8 cellular contexts compared by ENCODE assay signal in genomic region chr14:58245562-58245961, GRCh38. TPM values are rescaled to one million over a fixed set of nuclear protein-coding genes. Genes with fewer than 3 reads are reported as not detected.
DNase-seq lines count a peak whose midpoint lies in the region; ATAC-seq and TF ChIP-seq lines count a peak whose summit lies in the region.

No MANE protein-coding gene starts in this region.

- ATAC-seq in central memory CD8-positive, alpha-beta T cell (replicated peaks; ENCODE audit: extremely low read depth, poor library complexity, severe bottlenecking) = no peak
- ATAC-seq in naive thymus-derived CD8-positive, alpha-beta T cell = no peak
- ATAC-seq in GM18907 (IDR thresholded peaks at IDR 0.05; ENCODE audit: unreplicated experiment) = no peak
- ATAC-seq in HG02623 (IDR thresholded peaks at IDR 0.05; ENCODE audit: unreplicated experiment) = no peak
- ATAC-seq in GM21825 (IDR thresholded peaks at IDR 0.05; ENCODE audit: unreplicated experiment) = no peak

- peak overlapping the region; percentile 100 for H3K27ac ChIP-seq in KMS-11

- H3K4me1 Mint-ChIP-seq in central memory CD8-positive, alpha-beta T cell = peaks cover 35% of the 10 kb centered on the region
- peaks cover 22 to 56% (median 54%) of the 10 kb centered on the region in 4 donors for H3K4me1 Mint-ChIP-seq in naive thymus-derived CD8-positive, alpha-beta T cell

- no peaks in the 10 kb centered on the region for H3K27me3 Mint-ChIP-seq in central memory CD8-positive, alpha-beta T cell
- no peaks in the 10 kb centered on the region for H3K27me3 Mint-ChIP-seq in naive thymus-derived CD8-positive, alpha-beta T cell

- peak overlapping the region; percentile 99 for H3K27ac Mint-ChIP-seq in central memory CD8-positive, alpha-beta T cell (ENCODE audit: low read depth)
- peak overlapping the region; percentile 97 to 99 (median 98) for H3K27ac Mint-ChIP-seq in naive thymus-derived CD8-positive, alpha-beta T cell

- peaks cover 26% of the 10 kb centered on the region for H3K36me3 Mint-ChIP-seq in central memory CD8-positive, alpha-beta T cell (ENCODE audit: insufficient read depth)
- peaks cover 0 to 28% (median 0%) of the 10 kb centered on the region in 3 donors for H3K36me3 Mint-ChIP-seq in naive thymus-derived CD8-positive, alpha-beta T cell

- POLR2A ChIA-PET in BJ (lab: Charles Lee) = no interaction called here
- POLR2A ChIA-PET in naive thymus-derived CD8-positive, alpha-beta T cell (lab: Charles Lee) = interaction anchor here (0.6 to 2.1 kb wide), 6 partner anchors 13 to 53 kb away, joined by 3 to 51 read pairs (median 6); partner anchors contain the start of genes ACTR10 and ARID4A

- no peaks in the 10 kb centered on the region for H3K9me3 Mint-ChIP-seq in central memory CD8-positive, alpha-beta T cell
- H3K9me3 Mint-ChIP-seq in naive thymus-derived CD8-positive, alpha-beta T cell = peaks cover 0 to 2% (median 0%) of the 10 kb centered on the region in 9 donors

- peaks cover 8% of the 10 kb centered on the region; the same call in 1 of the 2 replicates for H4K20me1 ChIP-seq in KMS-11 (ENCODE audit: insufficient read depth)

- peak overlapping the region; percentile 98 for H3K4me3 Mint-ChIP-seq in central memory CD8-positive, alpha-beta T cell
- H3K4me3 Mint-ChIP-seq in naive thymus-derived CD8-positive, alpha-beta T cell = peak overlapping the region; percentile 93 to 100 (median 98)

- no peak for DNase-seq in BJ (ENCODE audit: low read depth)
- no peak for DNase-seq in central memory CD8-positive, alpha-beta T cell (ENCODE audit: low spot score in 2 of 2)
- no peak for DNase-seq in naive thymus-derived CD8-positive, alpha-beta T cell
- DNase-seq in NCI-H2227 (lab: John Stamatoyannopoulos, UW; ENCODE audit: unreplicated experiment) = no peak

- H3K79me2 ChIP-seq in KMS-11 (ENCODE audit: insufficient read depth, low read depth) = peaks cover 57% of the 10 kb centered on the region

- peak overlapping the region; percentile 99 for H3K9ac ChIP-seq in KMS-11

- H3K27me3 ChIP-seq in BJ (ENCODE audit: control insufficient read depth, insufficient read depth, low read length) = no peaks in the 10 kb centered on the region
- no peaks in the 10 kb centered on the region for H3K27me3 ChIP-seq in KMS-11 (ENCODE audit: insufficient read depth, low read depth)

- TF ChIP-seq CTCF in BJ (IDR thresholded peaks at IDR 0.05; ENCODE audit: insufficient read depth, low read depth, low read length) (no peak), KMS-11 (conservative IDR thresholded peaks at IDR 0.05; ENCODE audit: low read depth, low read length) (no peak)

- CTCF ChIA-PET in BJ (lab: Yijun Ruan, JAX) = interaction anchor here (1.0 kb wide), 1 partner anchor 136 kb away, joined by 3 read pairs; no protein-coding TSS in a partner anchor

- H3K36me3 ChIP-seq in BJ (ENCODE audit: control insufficient read depth, insufficient read depth, low read length) (no peaks in the 10 kb centered on the region), KMS-11 (ENCODE audit: insufficient read depth) (no peaks in the 10 kb centered on the region; the same call in 1 of the 2 replicates)

- peak overlapping the region; percentile 65 for H3K4me2 ChIP-seq in KMS-11

- peaks cover 26% of the 10 kb centered on the region for H3K4me1 ChIP-seq in KMS-11 (ENCODE audit: low read depth, poor library complexity, severe bottlenecking)

- no peak overlapping the region; the same call in 1 of the 2 replicates for H2AFZ ChIP-seq in KMS-11 (ENCODE audit: low read depth)

- peak overlapping the region; percentile 90 for H3K4me3 ChIP-seq in BJ (ENCODE audit: low read depth, low read length)
- H3K4me3 ChIP-seq in KMS-11 (IDR thresholded peaks at IDR 0.05; ENCODE audit: insufficient read depth, low read depth, low read length) = no peak overlapping the region

RNA-seq across cellular contexts. Expression of gene PSMA3, which starts 0.9 kb away (rescaled TPM):
- polyA plus RNA-seq in BJ (2011; rRNA removed) = 129 and 210 TPM in 2 replicates
- 34.9 and 51.1 TPM in 2 replicates for polyA minus RNA-seq in BJ (2011; rRNA and poly(A)+ RNA removed)
- 100 to 1,000 TPM; 136 to 140 TPM for total RNA-seq in naive thymus-derived CD8-positive, alpha-beta T cell
- polyA plus RNA-seq in naive thymus-derived CD8-positive, alpha-beta T cell = 100 to 1,000 TPM; 135 to 144 (median 142) TPM

RNA-seq across cellular contexts. Expression of gene ACTR10, which starts 45.6 kb away (rescaled TPM):
- polyA plus RNA-seq in BJ (2011; rRNA removed) = 48.6 and 95.9 TPM in 2 replicates
- polyA minus RNA-seq in BJ (2011; rRNA and poly(A)+ RNA removed) = 13.0 and 14.4 TPM in 2 replicates
- total RNA-seq in naive thymus-derived CD8-positive, alpha-beta T cell = 10 to 100 TPM; 54.9 to 69.5 TPM
- polyA plus RNA-seq in naive thymus-derived CD8-positive, alpha-beta T cell = 10 to 100 TPM; 80.3 to 87.2 (median 84.7) TPM

RNA-seq across cellular contexts. Expression of gene ARID4A, which starts 52.8 kb away (rescaled TPM):
- polyA plus RNA-seq in BJ (2011; rRNA removed) = 3.3 and 6.5 TPM in 2 replicates
- 5.1 and 9.7 TPM in 2 replicates for polyA minus RNA-seq in BJ (2011; rRNA and poly(A)+ RNA removed)
- 10 to 100 TPM; 68.5 to 70.0 TPM for total RNA-seq in naive thymus-derived CD8-positive, alpha-beta T cell
- 10 to 100 TPM; 19.4 to 26.2 (median 25.8) TPM for polyA plus RNA-seq in naive thymus-derived CD8-positive, alpha-beta T cell
